ENCODE assay signal across 1 cellular context in genomic region chr1:35268282-35269189, GRCh38.
TF ChIP-seq lines count a peak whose summit lies in the region.

TSS of gene ZMYM4 (plus strand) at chr1:35268709. CDS start at chr1:35269047, 338 bp downstream.

TF ChIP-seq in HepG2, 621 proteins besides CTCF, POLR2A, EP300 and RAD21 (continued from another document and continues in another):
- TF ChIP-seq UBTF (CRISPR knock-in tag; IDR thresholded peaks at IDR 0.05) (peak; percentile 55; the same call in 1 of the 2 replicates), ZNF782 (CRISPR knock-in tag; IDR thresholded peaks at IDR 0.05; ENCODE audit: borderline replicate concordance) (no peak), BCLAF1 (IDR thresholded peaks at IDR 0.05) (no peak), POGZ (CRISPR knock-in tag; IDR thresholded peaks at IDR 0.05) (peak; percentile 94), NFKB2 (CRISPR knock-in tag; IDR thresholded peaks at IDR 0.05; ENCODE audit: borderline replicate concordance) (no peak), SP4 (CRISPR knock-in tag; IDR thresholded peaks at IDR 0.05) (0 out of 2 replicates have a peak, but pooled peaks have one; percentile 12), GLMP (CRISPR knock-in tag; IDR thresholded peaks at IDR 0.05; ENCODE audit: borderline replicate concordance) (no peak), NFATC3 (CRISPR knock-in tag; IDR thresholded peaks at IDR 0.05) (0 out of 2 replicates have a peak, but pooled peaks have one; percentile 53), ZC3H4 (CRISPR knock-in tag; IDR thresholded peaks at IDR 0.05; ENCODE audit: borderline replicate concordance) (no peak), PHF8 (CRISPR knock-in tag; IDR thresholded peaks at IDR 0.05) (peak; percentile 48; the same call in 1 of the 2 replicates), ZMYM4 (CRISPR knock-in tag; IDR thresholded peaks at IDR 0.05) (peak; percentile 94), ZNF652 (CRISPR knock-in tag; IDR thresholded peaks at IDR 0.05; ENCODE audit: borderline replicate concordance, low read depth) (peak; percentile 81), POLR2G (IDR thresholded peaks at IDR 0.05; ENCODE audit: low read depth, low read length) (peak; percentile 68), ZNF33B (CRISPR knock-in tag; IDR thresholded peaks at IDR 0.05) (no peak), ZNF557 (CRISPR knock-in tag; IDR thresholded peaks at IDR 0.05) (no peak), ZNF20 (CRISPR knock-in tag; IDR thresholded peaks at IDR 0.05) (no peak), RBM39 (IDR thresholded peaks at IDR 0.05; ENCODE audit: low read depth, low read length, poor library complexity, severe bottlenecking) (no peak), ZNF34 (CRISPR knock-in tag; IDR thresholded peaks at IDR 0.05; ENCODE audit: borderline replicate concordance) (0 out of 2 replicates have a peak, but pooled peaks have one; percentile 57), ZNF644 (CRISPR knock-in tag; IDR thresholded peaks at IDR 0.05; ENCODE audit: low read depth) (peak; percentile 96), KMT2B (CRISPR knock-in tag; IDR thresholded peaks at IDR 0.05) (peak; percentile 30; the same call in 1 of the 2 replicates), ZNF724P (CRISPR knock-in tag; IDR thresholded peaks at IDR 0.05; ENCODE audit: borderline replicate concordance) (no peak), MAFK (conservative IDR thresholded peaks at IDR 0.05 in 1 of 2, IDR thresholded peaks at IDR 0.05 in 1 of 2; ENCODE audit: low read length in 2 of 2) (no peak), HES4 (CRISPR knock-in tag; IDR thresholded peaks at IDR 0.05; ENCODE audit: borderline replicate concordance) (peak; percentile 39; the same call in 1 of the 2 replicates), ZNF672 (CRISPR knock-in tag; IDR thresholded peaks at IDR 0.05) (no peak), ZNF260 (CRISPR knock-in tag; IDR thresholded peaks at IDR 0.05; ENCODE audit: borderline replicate concordance, low read depth) (no peak), PAX8 (CRISPR knock-in tag; IDR thresholded peaks at IDR 0.05; ENCODE audit: borderline replicate concordance) (no peak), ERF (CRISPR knock-in tag; IDR thresholded peaks at IDR 0.05) (no peak), AGO2 (optimal IDR thresholded peaks at IDR 0.05; ENCODE audit: low read depth, low read length) (peak; percentile 49), PHF21A (CRISPR knock-in tag; IDR thresholded peaks at IDR 0.05) (peak; percentile 60; the same call in 1 of the 2 replicates), ZNF432 (CRISPR knock-in tag; IDR thresholded peaks at IDR 0.05; ENCODE audit: borderline replicate concordance) (no peak), RERE (CRISPR knock-in tag; IDR thresholded peaks at IDR 0.05; ENCODE audit: low read depth) (no peak), SOX5 (CRISPR knock-in tag; IDR thresholded peaks at IDR 0.05; ENCODE audit: borderline replicate concordance) (no peak), RFX1 (IDR thresholded peaks at IDR 0.05) (no peak), ZNF264 (CRISPR knock-in tag; IDR thresholded peaks at IDR 0.05) (no peak), PRPF4 (IDR thresholded peaks at IDR 0.05; ENCODE audit: low read depth, low read length, poor library complexity, severe bottlenecking) (no peak), MYPOP (CRISPR knock-in tag; IDR thresholded peaks at IDR 0.05) (no peak), ZBTB25 (CRISPR knock-in tag; IDR thresholded peaks at IDR 0.05) (no peak), KDM3A (CRISPR knock-in tag; IDR thresholded peaks at IDR 0.05; ENCODE audit: low read depth) (no peak), SP5 (CRISPR knock-in tag; IDR thresholded peaks at IDR 0.05; ENCODE audit: borderline replicate concordance, low read depth) (no peak), CHD2 (IDR thresholded peaks at IDR 0.05; ENCODE audit: low read depth, low read length) (peak; percentile 74), ZSCAN22 (CRISPR knock-in tag; IDR thresholded peaks at IDR 0.05) (no peak), ZNF660 (CRISPR knock-in tag; IDR thresholded peaks at IDR 0.05; ENCODE audit: borderline replicate concordance, low read depth) (no peak), SNAPC4 (CRISPR knock-in tag; IDR thresholded peaks at IDR 0.05) (no peak), MXD1 (CRISPR knock-in tag; IDR thresholded peaks at IDR 0.05) (no peak), EHMT2 (IDR thresholded peaks at IDR 0.05; ENCODE audit: borderline replicate concordance, low read depth, low read length) (peak; percentile 76; the same call in 1 of the 2 replicates), SP140L (CRISPR knock-in tag; IDR thresholded peaks at IDR 0.05; ENCODE audit: borderline replicate concordance) (no peak), NFYB (CRISPR knock-in tag; IDR thresholded peaks at IDR 0.05) (peak; percentile 27)
